11 cellular contexts compared by ENCODE assay signal in the genomic region with DNA sequence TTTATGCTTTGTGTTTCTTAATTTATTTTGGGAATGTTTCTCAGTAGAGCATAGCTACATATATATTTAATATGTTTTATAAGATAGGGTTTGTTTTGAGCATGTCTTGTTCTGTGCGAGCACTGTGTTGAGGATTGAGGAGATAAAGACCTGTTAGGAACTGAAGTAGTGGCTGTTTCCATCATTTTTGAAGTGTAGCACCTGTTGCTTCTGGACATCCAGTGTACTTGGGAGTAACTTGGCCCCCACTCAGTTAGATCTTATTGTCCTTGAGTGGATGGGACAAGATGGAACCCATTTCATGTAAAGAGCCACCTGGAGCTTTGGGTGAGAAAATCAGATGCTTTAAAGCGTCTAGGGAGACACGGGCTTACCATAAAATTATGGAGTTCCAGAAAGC. TPM values are rescaled to one million over a fixed set of nuclear protein-coding genes. Genes with fewer than 3 reads are reported as not detected.
DNase-seq lines count a peak whose midpoint lies in the region; ATAC-seq and TF ChIP-seq lines count a peak whose summit lies in the region.
"Had no signal": no experiment of that assay in that cellular context is flagged by ENCODE, and none has a peak within 500 bp of the region (broad histone marks: within the 10 kb centered on the region; RNA-seq: fewer than 3 reads in every experiment).

No MANE protein-coding gene starts in this region.

- H3K27me3 Mint-ChIP-seq in natural killer cell (ENCODE audit: low read depth in 2 of 2): no peaks in the 10 kb centered on the region
- no peaks in the 10 kb centered on the region for H3K27me3 Mint-ChIP-seq in natural killer cell treated with Interleukin-12 subunit alpha and Interleukin-12 subunit beta and Interleukin-15 and Interleukin-18, amount 100 ng/mL, for 72 hours
- H3K27me3 Mint-ChIP-seq in central memory CD8-positive, alpha-beta T cell: no peaks in the 10 kb centered on the region
- H3K27me3 Mint-ChIP-seq: IgD-negative memory B cell had no signal

- peaks cover 10% of the 10 kb centered on the region for H3K36me3 ChIP-seq in Karpas-422 (ENCODE audit: insufficient read depth, low read length)
- H3K36me3 ChIP-seq: BE2C had no signal

- peak overlapping the region; percentile 16 for H3K4me2 ChIP-seq in Karpas-422 (ENCODE audit: low read depth, low read length, poor library complexity, severe bottlenecking)
- H3K4me2 ChIP-seq: A549 had no signal

- no peaks in the 10 kb centered on the region for H3K27me3 ChIP-seq in Karpas-422 (ENCODE audit: low read length)
- H3K27me3 ChIP-seq: BE2C had no signal

- H3K4me3 Mint-ChIP-seq in natural killer cell: no peak overlapping the region
- H3K4me3 Mint-ChIP-seq in natural killer cell treated with Interleukin-12 subunit alpha and Interleukin-12 subunit beta and Interleukin-15 and Interleukin-18, amount 100 ng/mL, for 72 hours: no peak overlapping the region
- no peak overlapping the region for H3K4me3 Mint-ChIP-seq in central memory CD8-positive, alpha-beta T cell
- no peak overlapping the region for H3K4me3 Mint-ChIP-seq in stimulated activated effector memory CD8-positive, alpha-beta T cell treated with anti-CD3 and anti-CD28 coated beads, Interleukin-12 subunit alpha, Interleukin-12 subunit beta, amount 100 ng/mL, for 72 hours

- H3K79me2 ChIP-seq in Karpas-422 (ENCODE audit: low read length): peaks cover 8% of the 10 kb centered on the region; the same call in 1 of the 2 replicates

- intact Hi-C loops in natural killer cell (cut with micrococcal nuclease): loop anchor here (2.0 to 5.0 kb wide), 5 partner anchors 63 to 192 kb away; a partner anchor contains a TSS

- peak overlapping the region; percentile 9; the same call in 1 of the 2 replicates for H3K9ac ChIP-seq in Karpas-422 (ENCODE audit: low read length)

- peak overlapping the region; percentile 97 for H3K27ac ChIP-seq in Karpas-422 (ENCODE audit: low read length)
- H3K27ac ChIP-seq: A549 had no signal

- H3K4me1 ChIP-seq in Karpas-422 (ENCODE audit: low read length): peaks cover 70% of the 10 kb centered on the region
- H3K4me1 ChIP-seq: A549 had no signal

- no peaks in the 10 kb centered on the region for H3K9me2 ChIP-seq in Karpas-422 (replicated peaks; ENCODE audit: insufficient read depth, low read length)

- TF ChIP-seq CTCF in natural killer cell (IDR thresholded peaks at IDR 0.05): no peak

- no peak for ATAC-seq in natural killer cell
- no peak for ATAC-seq in natural killer cell treated with Interleukin-12 subunit alpha and Interleukin-12 subunit beta and Interleukin-15 and Interleukin-18, amount 100 ng/mL, for 72 hours
- ATAC-seq in central memory CD8-positive, alpha-beta T cell (replicated peaks; ENCODE audit: extremely low read depth, poor library complexity, severe bottlenecking): no peak
- no peak for ATAC-seq in stimulated activated effector memory CD8-positive, alpha-beta T cell treated with anti-CD3 and anti-CD28 coated beads, Interleukin-12 subunit alpha, Interleukin-12 subunit beta, amount 100 ng/mL, for 72 hours
- ATAC-seq in GM18517 (IDR thresholded peaks at IDR 0.05; ENCODE audit: unreplicated experiment): no peak

- H4K20me1 ChIP-seq in Karpas-422 (ENCODE audit: insufficient read depth, low read depth, low read length): no peaks in the 10 kb centered on the region

- peaks cover 15% of the 10 kb centered on the region for H3K36me3 Mint-ChIP-seq in natural killer cell
- H3K36me3 Mint-ChIP-seq in natural killer cell treated with Interleukin-12 subunit alpha and Interleukin-12 subunit beta and Interleukin-15 and Interleukin-18, amount 100 ng/mL, for 72 hours: peaks cover 8% of the 10 kb centered on the region
- H3K36me3 Mint-ChIP-seq in central memory CD8-positive, alpha-beta T cell (ENCODE audit: insufficient read depth): peaks cover 47% of the 10 kb centered on the region
- H3K36me3 Mint-ChIP-seq in stimulated activated effector memory CD8-positive, alpha-beta T cell treated with anti-CD3 and anti-CD28 coated beads, Interleukin-12 subunit alpha, Interleukin-12 subunit beta, amount 100 ng/mL, for 72 hours: peaks cover 40% of the 10 kb centered on the region
- H3K36me3 Mint-ChIP-seq: IgD-negative memory B cell had no signal

- no peaks in the 10 kb centered on the region for H3K9me3 Mint-ChIP-seq in natural killer cell
- no peaks in the 10 kb centered on the region for H3K9me3 Mint-ChIP-seq in natural killer cell treated with Interleukin-12 subunit alpha and Interleukin-12 subunit beta and Interleukin-15 and Interleukin-18, amount 100 ng/mL, for 72 hours
- H3K9me3 Mint-ChIP-seq in central memory CD8-positive, alpha-beta T cell: no peaks in the 10 kb centered on the region
- H3K9me3 Mint-ChIP-seq in stimulated activated effector memory CD8-positive, alpha-beta T cell treated with anti-CD3 and anti-CD28 coated beads, Interleukin-12 subunit alpha, Interleukin-12 subunit beta, amount 100 ng/mL, for 72 hours: no peaks in the 10 kb centered on the region
- H3K9me3 Mint-ChIP-seq: IgD-negative memory B cell had no signal

- no peak overlapping the region for H2AFZ ChIP-seq in Karpas-422 (ENCODE audit: low read length)

- H3K9me3 ChIP-seq in Karpas-422 (ENCODE audit: low read length): no peaks in the 10 kb centered on the region
- H3K9me3 ChIP-seq: A549, BE2C had no signal

- DNase-seq in natural killer cell: no peak
- no peak for DNase-seq in natural killer cell treated with Interleukin-12 subunit alpha and Interleukin-12 subunit beta and Interleukin-15 and Interleukin-18, amount 100 ng/mL, for 72 hours (ENCODE audit: low spot score)
- no peak for DNase-seq in Karpas-422
- DNase-seq in central memory CD8-positive, alpha-beta T cell (ENCODE audit: low spot score in 2 of 2): no peak
- no peak for DNase-seq in stimulated activated effector memory CD8-positive, alpha-beta T cell treated with anti-CD3 and anti-CD28 coated beads, Interleukin-12 subunit alpha, Interleukin-12 subunit beta, amount 100 ng/mL, for 72 hours (ENCODE audit: low spot score in 2 of 2)
- no peak for DNase-seq in NCI-H187 treated with DMSO at 0.1 percent for 48 hours (lab: John Stamatoyannopoulos, UW)
- no peak for DNase-seq in stimulated activated CD4-positive, alpha-beta T cell treated with anti-CD3 and anti-CD28 coated beads, Interleukin-1b, Interleukin-23, amount 100 ng/mL, for 48 hours

- peaks cover 48 to 68% of the 10 kb centered on the region in 2 donors for H3K4me1 Mint-ChIP-seq in natural killer cell
- H3K4me1 Mint-ChIP-seq in natural killer cell treated with Interleukin-12 subunit alpha and Interleukin-12 subunit beta and Interleukin-15 and Interleukin-18, amount 100 ng/mL, for 72 hours (ENCODE audit: low read depth in 2 of 2): peaks cover 21 to 33% of the 10 kb centered on the region in 2 donors
- H3K4me1 Mint-ChIP-seq in central memory CD8-positive, alpha-beta T cell: peaks cover 71% of the 10 kb centered on the region
- H3K4me1 Mint-ChIP-seq in stimulated activated effector memory CD8-positive, alpha-beta T cell treated with anti-CD3 and anti-CD28 coated beads, Interleukin-12 subunit alpha, Interleukin-12 subunit beta, amount 100 ng/mL, for 72 hours: peaks cover 62% of the 10 kb centered on the region

- H3K4me3 ChIP-seq in Karpas-422 (ENCODE audit: low read length): no peak overlapping the region
- H3K4me3 ChIP-seq: A549 had no signal

- H3K27ac Mint-ChIP-seq in natural killer cell: peak overlapping the region; percentile 65 to 82
- peak overlapping the region in 1 of 2 donors; percentile 70 for H3K27ac Mint-ChIP-seq in natural killer cell treated with Interleukin-12 subunit alpha and Interleukin-12 subunit beta and Interleukin-15 and Interleukin-18, amount 100 ng/mL, for 72 hours
- peak overlapping the region; percentile 88 for H3K27ac Mint-ChIP-seq in central memory CD8-positive, alpha-beta T cell (ENCODE audit: low read depth)
- peak overlapping the region; percentile 10 for H3K27ac Mint-ChIP-seq in stimulated activated effector memory CD8-positive, alpha-beta T cell treated with anti-CD3 and anti-CD28 coated beads, Interleukin-12 subunit alpha, Interleukin-12 subunit beta, amount 100 ng/mL, for 72 hours

RNA-seq across cellular contexts. Expression of a gene that starts 8.7 kb away (rescaled TPM):
- total RNA-seq in natural killer cell: 100 to 1,000 TPM; 716 to 779 (median 736) TPM
- 100 to 1,000 TPM; 149 to 210 TPM for total RNA-seq in natural killer cell treated with Interleukin-12 subunit alpha and Interleukin-12 subunit beta and Interleukin-15 and Interleukin-18, amount 100 ng/mL, for 72 hours
- 233 and 301 TPM in 2 replicates for total RNA-seq in Karpas-422 (2014; rRNA removed; shearing (Covaris generic); ENCODE audit: low replicate concordance)
